ENCODE assay signal across 8 cellular contexts in genomic region chr5:18977880-18978279, GRCh38.
"Had no signal": no experiment of that assay in that cellular context is flagged by ENCODE, and none has a peak within 500 bp of the region (broad histone marks: within the 10 kb centered on the region; RNA-seq: fewer than 3 reads in every experiment).

No MANE protein-coding gene starts in this region.

- H3K9ac ChIP-seq: GM23248 had no signal

- DNase-seq: GM23248, GOT3, H7, HFFc6, KG1 had no signal

- H3K36me3 ChIP-seq: HAP-1 had no signal

- ATAC-seq: HCT116 had no signal

- H2AFZ ChIP-seq: GM23248 had no signal

- H3K4me1 ChIP-seq: HAP-1 had no signal

- H3K4me3 ChIP-seq: GM23248, HAP-1 had no signal

- H3K27ac ChIP-seq: GM23248, HL-60 had no signal

- H3K9me3 ChIP-seq: HAP-1 had no signal
